14 cellular contexts compared by ENCODE assay signal in genomic region chr5:124736814-124737186, GRCh38. TPM values are rescaled to one million over a fixed set of nuclear protein-coding genes. Genes with fewer than 3 reads are reported as not detected.
DNase-seq lines count a peak whose midpoint lies in the region; ATAC-seq and TF ChIP-seq lines count a peak whose summit lies in the region.
"Had no signal": no experiment of that assay in that cellular context is flagged by ENCODE, and none has a peak within 500 bp of the region (broad histone marks: within the 10 kb centered on the region; RNA-seq: fewer than 3 reads in every experiment).

No MANE protein-coding gene starts in this region.

- TF ChIP-seq EP300 in stomach (IDR thresholded peaks at IDR 0.05), result no peak

- H3K36me3 ChIP-seq in SJCRH30 (no peaks in the 10 kb centered on the region), iPS-18a (ENCODE audit: control insufficient read depth, low read depth, low read length) (no peaks in the 10 kb centered on the region), stomach (no peaks in the 10 kb centered on the region)

- WGBS in stomach, 5 donors, result 33 to 43% (median 43%) methylated on average over 3 of the region's 3 CpGs

- no peak for ATAC-seq in GM19324 (IDR thresholded peaks at IDR 0.05; ENCODE audit: low FRiP score, unreplicated experiment)
- ATAC-seq: natural killer cell treated with Interleukin-12 subunit alpha and Interleukin-12 subunit beta and Interleukin-15 and Interleukin-18, amount 100 ng/mL, for 72 hours had no signal

- H3K4me3 ChIP-seq in SJCRH30, result no peak overlapping the region
- H3K4me3 ChIP-seq in iPS-18a (ENCODE audit: low read length), result peak overlapping the region; percentile 52
- H3K4me3 ChIP-seq in stomach, result no peak overlapping the region

- no peak for TF ChIP-seq CTCF in stomach (IDR thresholded peaks at IDR 0.05)

- no peaks in the 10 kb centered on the region for H3K27me3 ChIP-seq in SJCRH30
- no peaks in the 10 kb centered on the region for H3K27me3 ChIP-seq in iPS-18a (ENCODE audit: control insufficient read depth, insufficient read depth, low read length)
- no peaks in the 10 kb centered on the region for H3K27me3 ChIP-seq in stomach

- CTCF ChIA-PET in HEK293T (lab: Yijun Ruan, JAX), result interaction anchor here (0.9 to 1.3 kb wide), 3 partner anchors 13 to 343 kb away, joined by 3 read pairs; no protein-coding TSS in a partner anchor

- H3K4me1 ChIP-seq in SJCRH30, result peaks cover 28% of the 10 kb centered on the region
- H3K4me1 ChIP-seq in iPS-18a (ENCODE audit: control insufficient read depth, low read depth, low read length), result peaks cover 99% of the 10 kb centered on the region
- H3K4me1 ChIP-seq in stomach, result peaks cover 44 to 97% (median 73%) of the 10 kb centered on the region in 4 donors

- peak overlapping the region; percentile 60 for H3K27ac ChIP-seq in SJCRH30
- peak overlapping the region; percentile 14 for H3K27ac ChIP-seq in iPS-18a (ENCODE audit: low read length)
- H3K27ac ChIP-seq in stomach, result peak overlapping the region in 3 of 5 donors; percentile 63 to 76 (median 72)

- H3K9me3 ChIP-seq in SJCRH30 (replicated peaks), result no peaks in the 10 kb centered on the region
- no peaks in the 10 kb centered on the region for H3K9me3 ChIP-seq in iPS-18a (ENCODE audit: control insufficient read depth, low read depth, low read length)
- no peaks in the 10 kb centered on the region for H3K9me3 ChIP-seq in stomach

- TF ChIP-seq POLR2A in stomach (IDR thresholded peaks at IDR 0.05), result no peak

- no peak overlapping the region for H3K9ac ChIP-seq in iPS-18a (ENCODE audit: low read length)

- intact Hi-C loops in stomach (cut with DNase I; ENCODE audit: low total_unique reads), result no loop called here
- intact Hi-C loops in posterior vena cava (cut with DNase I), result no loop called here

- DNase-seq in HEK293T (ENCODE audit: extremely low spot score) (no peak), SJCRH30 (no peak), stomach (no peak), posterior vena cava (ENCODE audit: low spot score) (no peak), NCI-H1048 (lab: John Stamatoyannopoulos, UW) (no peak)
- DNase-seq: activated CD8-positive, alpha-beta memory T cell treated with anti-CD3 and anti-CD28 coated beads for 24 hours; activated naive CD4-positive, alpha-beta T cell; CD4-positive, alpha-beta memory T cell; GF-D8; KG1; NCI-H187 treated with DMSO at 0.1 percent for 48 hours had no signal

- POLR2A ChIA-PET in HEK293T (lab: Yijun Ruan, JAX), result interaction anchor here (1.0 to 5.0 kb wide), 4 partner anchors 11 to 108 kb away, joined by 3 to 50 read pairs (median 4); partner anchors contain the start of gene ZNF608

TF ChIP-seq in HEK293T, 16 proteins besides CTCF, POLR2A, EP300 and RAD21:
- peak; percentile 65 for TF ChIP-seq CTBP1 (IDR thresholded peaks at IDR 0.05; ENCODE audit: borderline replicate concordance)
- no peak for TF ChIP-seq L3MBTL2 (conservative IDR thresholded peaks at IDR 0.05)
- TF ChIP-seq SP1 (IDR thresholded peaks at IDR 0.05), result no peak
- peak; percentile 93 for TF ChIP-seq PKNOX1 (IDR thresholded peaks at IDR 0.05)

RNA-seq across cellular contexts. Expression of gene ZNF608, which starts 9.6 kb away (rescaled TPM):
- total RNA-seq in SJCRH30 (2014; rRNA removed; shearing (Covaris generic)), result 10.9 and 12.6 TPM in 2 replicates
- total RNA-seq in stomach (100 to 1,000 TPM in 1 of 5 donors, 10 to 100 TPM in 4; 19.0 to 386 (median 27.2) TPM), posterior vena cava (10 to 100 TPM; 11.4 to 11.9 TPM)
- 1 to 10 TPM; 5.5 to 8.7 (median 7.5) TPM for polyA plus RNA-seq in stomach
- total RNA-seq: CD4-positive, alpha-beta memory T cell had no signal
- polyA plus RNA-seq: CD4-positive, alpha-beta memory T cell had no signal

Comparison
In these comparisons a context has a peak if more than half of its experiments do, and no peak if none do; other contexts are left out.
1. H3K27ac ChIP-seq: peak in every context shown above with its lines; median percentile 72 in stomach; 60 in SJCRH30; 14 in iPS-18a.